1 cellular context compared by ENCODE assay signal in the genomic region with DNA sequence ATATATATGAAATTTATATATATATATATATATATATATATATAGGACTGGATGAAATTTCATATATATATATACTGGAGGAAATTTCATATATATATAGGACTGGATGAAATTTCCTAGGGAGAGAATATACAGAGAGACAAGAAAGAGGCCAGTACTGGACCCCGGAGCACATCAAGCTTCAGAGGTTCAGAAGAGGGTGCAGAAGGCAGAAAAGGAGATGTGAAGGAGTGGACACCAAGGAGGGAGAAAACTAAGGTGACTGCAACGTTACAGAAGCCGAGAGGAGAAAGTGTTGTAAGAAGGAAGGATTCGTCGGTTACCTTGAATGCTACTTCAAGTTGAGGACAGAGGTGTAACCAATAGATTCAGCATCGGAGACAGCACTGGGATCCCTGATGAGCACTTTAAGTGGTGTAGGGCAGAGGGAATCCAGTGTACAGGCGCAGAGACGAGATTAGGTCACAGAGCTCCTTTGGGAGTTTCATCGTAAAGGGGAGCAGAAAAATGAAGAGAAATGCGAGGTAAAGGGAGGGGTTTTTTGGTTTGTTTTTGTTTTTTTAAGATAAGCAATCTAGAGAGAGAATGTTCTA.
TF ChIP-seq lines count a peak whose summit lies in the region.

No MANE protein-coding gene starts in this region.

TF ChIP-seq in GM12878, 131 proteins besides CTCF, POLR2A, EP300 and RAD21:
- no peak for TF ChIP-seq RCOR1 (conservative IDR thresholded peaks at IDR 0.05; ENCODE audit: low read depth, low read length)
- TF ChIP-seq MEF2A (IDR thresholded peaks at IDR 0.05; ENCODE audit: insufficient read depth, low read depth, low read length), result no peak
- no peak for TF ChIP-seq ZNF217 (IDR thresholded peaks at IDR 0.05)
- no peak for TF ChIP-seq NR2C1 (IDR thresholded peaks at IDR 0.05)
- TF ChIP-seq, protein P1, sequence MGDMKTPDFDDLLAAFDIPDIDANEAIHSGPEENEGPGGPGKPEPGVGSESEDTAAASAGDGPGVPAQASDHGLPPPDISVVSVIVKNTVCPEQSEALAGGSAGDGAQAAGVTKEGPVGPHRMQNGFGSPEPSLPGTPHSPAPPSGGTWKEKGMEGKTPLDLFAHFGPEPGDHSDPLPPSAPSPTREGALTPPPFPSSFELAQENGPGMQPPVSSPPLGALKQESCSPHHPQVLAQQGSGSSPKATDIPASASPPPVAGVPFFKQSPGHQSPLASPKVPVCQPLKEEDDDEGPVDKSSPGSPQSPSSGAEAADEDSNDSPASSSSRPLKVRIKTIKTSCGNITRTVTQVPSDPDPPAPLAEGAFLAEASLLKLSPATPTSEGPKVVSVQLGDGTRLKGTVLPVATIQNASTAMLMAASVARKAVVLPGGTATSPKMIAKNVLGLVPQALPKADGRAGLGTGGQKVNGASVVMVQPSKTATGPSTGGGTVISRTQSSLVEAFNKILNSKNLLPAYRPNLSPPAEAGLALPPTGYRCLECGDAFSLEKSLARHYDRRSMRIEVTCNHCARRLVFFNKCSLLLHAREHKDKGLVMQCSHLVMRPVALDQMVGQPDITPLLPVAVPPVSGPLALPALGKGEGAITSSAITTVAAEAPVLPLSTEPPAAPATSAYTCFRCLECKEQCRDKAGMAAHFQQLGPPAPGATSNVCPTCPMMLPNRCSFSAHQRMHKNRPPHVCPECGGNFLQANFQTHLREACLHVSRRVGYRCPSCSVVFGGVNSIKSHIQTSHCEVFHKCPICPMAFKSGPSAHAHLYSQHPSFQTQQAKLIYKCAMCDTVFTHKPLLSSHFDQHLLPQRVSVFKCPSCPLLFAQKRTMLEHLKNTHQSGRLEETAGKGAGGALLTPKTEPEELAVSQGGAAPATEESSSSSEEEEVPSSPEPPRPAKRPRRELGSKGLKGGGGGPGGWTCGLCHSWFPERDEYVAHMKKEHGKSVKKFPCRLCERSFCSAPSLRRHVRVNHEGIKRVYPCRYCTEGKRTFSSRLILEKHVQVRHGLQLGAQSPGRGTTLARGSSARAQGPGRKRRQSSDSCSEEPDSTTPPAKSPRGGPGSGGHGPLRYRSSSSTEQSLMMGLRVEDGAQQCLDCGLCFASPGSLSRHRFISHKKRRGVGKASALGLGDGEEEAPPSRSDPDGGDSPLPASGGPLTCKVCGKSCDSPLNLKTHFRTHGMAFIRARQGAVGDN (IDR thresholded peaks at IDR 0.05), result no peak
- TF ChIP-seq SRF (IDR thresholded peaks at IDR 0.05; ENCODE audit: low read depth in 2 of 2, low read length in 2 of 2), result no peak
- no peak for TF ChIP-seq NRF1 (conservative IDR thresholded peaks at IDR 0.05; ENCODE audit: low read depth, low read length)
- TF ChIP-seq BCL11A (IDR thresholded peaks at IDR 0.05; ENCODE audit: low read depth, low read length), result no peak
- TF ChIP-seq, protein P2, sequence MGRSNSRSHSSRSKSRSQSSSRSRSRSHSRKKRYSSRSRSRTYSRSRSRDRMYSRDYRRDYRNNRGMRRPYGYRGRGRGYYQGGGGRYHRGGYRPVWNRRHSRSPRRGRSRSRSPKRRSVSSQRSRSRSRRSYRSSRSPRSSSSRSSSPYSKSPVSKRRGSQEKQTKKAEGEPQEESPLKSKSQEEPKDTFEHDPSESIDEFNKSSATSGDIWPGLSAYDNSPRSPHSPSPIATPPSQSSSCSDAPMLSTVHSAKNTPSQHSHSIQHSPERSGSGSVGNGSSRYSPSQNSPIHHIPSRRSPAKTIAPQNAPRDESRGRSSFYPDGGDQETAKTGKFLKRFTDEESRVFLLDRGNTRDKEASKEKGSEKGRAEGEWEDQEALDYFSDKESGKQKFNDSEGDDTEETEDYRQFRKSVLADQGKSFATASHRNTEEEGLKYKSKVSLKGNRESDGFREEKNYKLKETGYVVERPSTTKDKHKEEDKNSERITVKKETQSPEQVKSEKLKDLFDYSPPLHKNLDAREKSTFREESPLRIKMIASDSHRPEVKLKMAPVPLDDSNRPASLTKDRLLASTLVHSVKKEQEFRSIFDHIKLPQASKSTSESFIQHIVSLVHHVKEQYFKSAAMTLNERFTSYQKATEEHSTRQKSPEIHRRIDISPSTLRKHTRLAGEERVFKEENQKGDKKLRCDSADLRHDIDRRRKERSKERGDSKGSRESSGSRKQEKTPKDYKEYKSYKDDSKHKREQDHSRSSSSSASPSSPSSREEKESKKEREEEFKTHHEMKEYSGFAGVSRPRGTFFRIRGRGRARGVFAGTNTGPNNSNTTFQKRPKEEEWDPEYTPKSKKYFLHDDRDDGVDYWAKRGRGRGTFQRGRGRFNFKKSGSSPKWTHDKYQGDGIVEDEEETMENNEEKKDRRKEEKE (IDR thresholded peaks at IDR 0.05), result no peak
- TF ChIP-seq TCF7 (IDR thresholded peaks at IDR 0.05; ENCODE audit: borderline replicate concordance), result no peak
